28 cellular contexts compared by ENCODE assay signal in genomic region chr12:69047990-69048389, GRCh38.
"Had no signal": no experiment of that assay in that cellular context is flagged by ENCODE, and none has a peak within 500 bp of the region (broad histone marks: within the 10 kb centered on the region; RNA-seq: fewer than 3 reads in every experiment).

No MANE protein-coding gene starts in this region.

- H3K27ac Mint-ChIP-seq: immature natural killer cell; mesothelial cell of epicardium; naive thymus-derived CD4-positive, alpha-beta T cell; natural killer cell treated with Interleukin-12 subunit alpha and Interleukin-12 subunit beta and Interleukin-15 and Interleukin-18, amount 100 ng/mL, for 72 hours; progenitor cell of endocrine pancreas; stimulated activated memory B cell treated with anti-CD40 and anti-IgM and Interleukin-4, amounts not matched to agents 10 μg/mL and 1 μg/mL and 100 μg/mL, for 72 hours; stimulated activated naive CD8-positive, alpha-beta T cell treated with anti-CD3 and anti-CD28 coated beads, Interleukin-15, amount 100 ng/mL, for 72 hours; type B pancreatic cell had no signal

- H3K36me3 Mint-ChIP-seq: immature natural killer cell; naive thymus-derived CD4-positive, alpha-beta T cell; natural killer cell treated with Interleukin-12 subunit alpha and Interleukin-12 subunit beta and Interleukin-15 and Interleukin-18, amount 100 ng/mL, for 72 hours; stimulated activated memory B cell treated with anti-CD40 and anti-IgM and Interleukin-4, amounts not matched to agents 10 μg/mL and 1 μg/mL and 100 μg/mL, for 72 hours; type B pancreatic cell had no signal

- H3K4me3 Mint-ChIP-seq: immature natural killer cell; mesothelial cell of epicardium; naive thymus-derived CD4-positive, alpha-beta T cell; natural killer cell treated with Interleukin-12 subunit alpha and Interleukin-12 subunit beta and Interleukin-15 and Interleukin-18, amount 100 ng/mL, for 72 hours; neural crest cell; stimulated activated memory B cell treated with anti-CD40 and anti-IgM and Interleukin-4, amounts not matched to agents 10 μg/mL and 1 μg/mL and 100 μg/mL, for 72 hours; stimulated activated naive CD8-positive, alpha-beta T cell treated with anti-CD3 and anti-CD28 coated beads, Interleukin-15, amount 100 ng/mL, for 72 hours; type B pancreatic cell had no signal

- FAIRE-seq: islet of Langerhans, kidney had no signal

- H3K27me3 Mint-ChIP-seq: progenitor cell of endocrine pancreas had no signal

- H3K27ac ChIP-seq: left ventricle myocardium inferior, ovary, right atrium auricular region, tibial nerve, uterus had no signal

- H3K4me3 ChIP-seq: left ventricle myocardium inferior, lung, ovary, right atrium auricular region, right lobe of liver, smooth muscle cell, tibial nerve, uterus had no signal

- H3K9me3 ChIP-seq: ovary, right atrium auricular region, right lobe of liver, tibial nerve, uterus had no signal

- H3K4me1 ChIP-seq: left ventricle myocardium inferior, right atrium auricular region, uterus had no signal

- DNase-seq: hypothalamus; immature natural killer cell; kidney; left ventricle myocardium inferior; mesendoderm; naive thymus-derived CD4-positive, alpha-beta T cell; occipital lobe; ovary; right lobe of liver; stimulated activated CD4-positive, alpha-beta T cell treated with anti-CD3 and anti-CD28 coated beads, Interleukin-1b, Interleukin-23, amount 100 ng/mL, for 48 hours; stimulated activated CD4-positive, alpha-beta T cell treated with anti-CD3 and anti-CD28 coated beads, Interleukin-2, amount 100 ng/mL, for 48 hours; stimulated activated CD4-positive, alpha-beta T cell treated with anti-CD3 and anti-CD28 coated beads, Interleukin-4, amount 100 ng/mL, for 4 hours; stimulated activated CD8-positive, alpha-beta memory T cell treated with anti-CD3 and anti-CD28 coated beads, Interleukin-4, amount 100 ng/mL, for 48 hours; stimulated activated naive CD4-positive, alpha-beta T cell treated with Interleukin-2 at 50 U/mL for 16 hours; stimulated activated naive CD8-positive, alpha-beta T cell treated with anti-CD3 and anti-CD28 coated beads, Interleukin-15, amount 100 ng/mL, for 72 hours; substantia nigra; uterus had no signal

- H3K4me1 Mint-ChIP-seq: immature natural killer cell; neural crest cell; stimulated activated memory B cell treated with anti-CD40 and anti-IgM and Interleukin-4, amounts not matched to agents 10 μg/mL and 1 μg/mL and 100 μg/mL, for 72 hours had no signal

- ATAC-seq: naive thymus-derived CD4-positive, alpha-beta T cell; stimulated activated naive CD8-positive, alpha-beta T cell treated with anti-CD3 and anti-CD28 coated beads, Interleukin-15, amount 100 ng/mL, for 72 hours had no signal

- H3K4me2 ChIP-seq: smooth muscle cell had no signal

- H3K36me3 ChIP-seq: left ventricle myocardium inferior, ovary, right atrium auricular region, right lobe of liver, tibial nerve, uterus had no signal

- H3K9me3 Mint-ChIP-seq: natural killer cell treated with Interleukin-12 subunit alpha and Interleukin-12 subunit beta and Interleukin-15 and Interleukin-18, amount 100 ng/mL, for 72 hours; stimulated activated memory B cell treated with anti-CD40 and anti-IgM and Interleukin-4, amounts not matched to agents 10 μg/mL and 1 μg/mL and 100 μg/mL, for 72 hours had no signal

- H3K27me3 ChIP-seq: ovary, right atrium auricular region, right lobe of liver, tibial nerve, uterus had no signal
